ENCODE assay signal across 18 cellular contexts in genomic region chr16:68373528-68374250, GRCh38.
"Had no signal": no experiment of that assay in that cellular context is flagged by ENCODE, and none has a peak within 500 bp of the region (broad histone marks: within the 10 kb centered on the region; RNA-seq: fewer than 3 reads in every experiment).

No MANE protein-coding gene starts in this region.

- H3K36me3 ChIP-seq: gastrocnemius medialis, pancreas, thoracic aorta had no signal

- H3K4me3 ChIP-seq: gastrocnemius medialis, pancreas, thoracic aorta had no signal

- H3K9me3 Mint-ChIP-seq: activated B cell treated with CpG ODN at 0.5 μM for 24 hours; activated T-cell treated with anti-CD3 and anti-CD28 coated beads, Interleukin-2, amount 50 U/mL, for 24 hours; dendritic cell treated with granulocyte-macrophage colony-stimulating factor and Interleukin-4, amounts not matched to agents 40 ng/mL and 50 ng/mL, for 4 days; effector memory CD8-positive, alpha-beta T cell; nephron; stimulated activated naive CD8-positive, alpha-beta T cell treated with anti-CD3 and anti-CD28 coated beads, Interleukin-15, amount 100 ng/mL, for 72 hours; T-helper 1 cell treated with Interleukin-12 subunit alpha and Interleukin-12 subunit beta and Interleukin-4 antibody, amounts not matched to agents 30 μg/mL and 1 μg/mL, for 36 hours had no signal

- H3K9me3 ChIP-seq: gastrocnemius medialis, pancreas, thoracic aorta had no signal

- H3K27me3 Mint-ChIP-seq: activated T-cell treated with anti-CD3 and anti-CD28 coated beads, Interleukin-2, amount 50 U/mL, for 24 hours; effector memory CD8-positive, alpha-beta T cell had no signal

- H3K4me1 Mint-ChIP-seq: nephron had no signal

- H3K4me1 ChIP-seq: pancreas had no signal

- ATAC-seq: activated CD8-positive, alpha-beta memory T cell treated with anti-CD3 and anti-CD28 coated beads, Interleukin-2, amount 10 ng/mL, durations not matched to agents 7 days and 5 days; effector memory CD8-positive, alpha-beta T cell; gastrocnemius medialis; stimulated activated naive CD8-positive, alpha-beta T cell treated with anti-CD3 and anti-CD28 coated beads, Interleukin-15, amount 100 ng/mL, for 72 hours had no signal

- H3K27ac Mint-ChIP-seq: activated B cell treated with CpG ODN at 0.5 μM for 24 hours; activated CD8-positive, alpha-beta memory T cell treated with anti-CD3 and anti-CD28 coated beads, Interleukin-2, amount 10 ng/mL, durations not matched to agents 7 days and 5 days; activated T-cell treated with anti-CD3 and anti-CD28 coated beads, Interleukin-2, amount 50 U/mL, for 24 hours; dendritic cell treated with granulocyte-macrophage colony-stimulating factor and Interleukin-4, amounts not matched to agents 40 ng/mL and 50 ng/mL, for 4 days; nephron; stimulated activated naive CD8-positive, alpha-beta T cell treated with anti-CD3 and anti-CD28 coated beads, Interleukin-15, amount 100 ng/mL, for 72 hours; T-helper 1 cell treated with Interleukin-12 subunit alpha and Interleukin-12 subunit beta and Interleukin-4 antibody, amounts not matched to agents 30 μg/mL and 1 μg/mL, for 36 hours had no signal

- DNase-seq: activated B cell treated with CpG ODN at 0.5 μM for 24 hours; activated CD4-positive, alpha-beta T cell treated with anti-CD3 and anti-CD28 coated beads, Interleukin-2, amount 50 U/mL, for 1 hour; activated CD8-positive, alpha-beta memory T cell treated with anti-CD3 and anti-CD28 coated beads, Interleukin-2, amount 10 ng/mL, durations not matched to agents 7 days and 5 days; activated effector memory CD4-positive, alpha-beta T cell treated with anti-CD3 and anti-CD28 coated beads, Interleukin-2, amount 50 U/mL, for 16 hours; activated T-cell treated with anti-CD3 and anti-CD28 coated beads, Interleukin-2, amount 50 U/mL, for 24 hours; effector memory CD8-positive, alpha-beta T cell; gastrocnemius medialis; left ventricle myocardium superior; mesendoderm; pancreas; stimulated activated CD4-positive, alpha-beta T cell treated with anti-CD3 and anti-CD28 coated beads, Interleukin-4, amount 100 ng/mL, for 1 hour; stimulated activated CD8-positive, alpha-beta memory T cell treated with anti-CD3 and anti-CD28 coated beads, Interleukin-4, amount 100 ng/mL, for 48 hours; stimulated activated naive CD8-positive, alpha-beta T cell treated with anti-CD3 and anti-CD28 coated beads, Interleukin-15, amount 100 ng/mL, for 72 hours had no signal

- H3K36me3 Mint-ChIP-seq: activated CD8-positive, alpha-beta memory T cell treated with anti-CD3 and anti-CD28 coated beads, Interleukin-2, amount 10 ng/mL, durations not matched to agents 7 days and 5 days had no signal

- H3K27me3 ChIP-seq: gastrocnemius medialis, pancreas had no signal

- H3K4me3 Mint-ChIP-seq: activated B cell treated with CpG ODN at 0.5 μM for 24 hours; activated CD8-positive, alpha-beta memory T cell treated with anti-CD3 and anti-CD28 coated beads, Interleukin-2, amount 10 ng/mL, durations not matched to agents 7 days and 5 days; activated T-cell treated with anti-CD3 and anti-CD28 coated beads, Interleukin-2, amount 50 U/mL, for 24 hours; dendritic cell treated with granulocyte-macrophage colony-stimulating factor and Interleukin-4, amounts not matched to agents 40 ng/mL and 50 ng/mL, for 4 days; effector memory CD8-positive, alpha-beta T cell; nephron; stimulated activated naive CD8-positive, alpha-beta T cell treated with anti-CD3 and anti-CD28 coated beads, Interleukin-15, amount 100 ng/mL, for 72 hours; T-helper 1 cell treated with Interleukin-12 subunit alpha and Interleukin-12 subunit beta and Interleukin-4 antibody, amounts not matched to agents 30 μg/mL and 1 μg/mL, for 36 hours had no signal

- H3K27ac ChIP-seq: epithelial cell of prostate, gastrocnemius medialis, pancreas, thoracic aorta had no signal
